8 cellular contexts compared by ENCODE assay signal in genomic region chr13:80276371-80277289, GRCh38.
DNase-seq lines count a peak whose midpoint lies in the region; ATAC-seq and TF ChIP-seq lines count a peak whose summit lies in the region.

No MANE protein-coding gene starts in this region.

- no peak overlapping the region for H3K4me3 Mint-ChIP-seq in progenitor cell of endocrine pancreas (ENCODE audit: low read depth)

- H3K4me1 ChIP-seq in HAP-1, result peaks cover 10% of the 10 kb centered on the region

- H3K27me3 ChIP-seq in HAP-1 (ENCODE audit: low read depth) (0 out of 2 replicates have a peak, but pooled peaks cover 2% of the 10 kb centered on the region), brain microvascular endothelial cell (replicated peaks) (no peaks in the 10 kb centered on the region)

- DNase-seq in HAP-1 (ENCODE audit: low spot score in 2 of 2) (peak; percentile 68 to 77), NOMO-1 treated with DMSO at 0.1 percent for 48 hours (lab: John Stamatoyannopoulos, UW; ENCODE audit: unreplicated experiment) (peak; percentile 66), fibroblast of pulmonary artery (ENCODE audit: low read depth) (peak; percentile 75), progenitor cell of endocrine pancreas (ENCODE audit: low spot score, unreplicated experiment) (no peak), brain microvascular endothelial cell (no peak), GM03348 (ENCODE audit: low spot score) (no peak)

- H3K27ac Mint-ChIP-seq in progenitor cell of endocrine pancreas, result no peak overlapping the region

- ATAC-seq in GM18907 (IDR thresholded peaks at IDR 0.05; ENCODE audit: unreplicated experiment) (no peak), HG02840 (IDR thresholded peaks at IDR 0.05; ENCODE audit: low FRiP score, unreplicated experiment) (no peak)

- no peaks in the 10 kb centered on the region for H3K36me3 ChIP-seq in HAP-1 (replicated peaks)
- no peaks in the 10 kb centered on the region for H3K36me3 ChIP-seq in brain microvascular endothelial cell (replicated peaks)

- no peak overlapping the region for H3K27ac ChIP-seq in brain microvascular endothelial cell

- peaks cover 7% of the 10 kb centered on the region for H3K4me1 Mint-ChIP-seq in progenitor cell of endocrine pancreas (ENCODE audit: low read depth)

- peaks cover 6% of the 10 kb centered on the region for H3K36me3 Mint-ChIP-seq in progenitor cell of endocrine pancreas (ENCODE audit: insufficient read depth)

- no peaks in the 10 kb centered on the region for H3K27me3 Mint-ChIP-seq in progenitor cell of endocrine pancreas

- in situ Hi-C loops in HAP-1 (cut with MboI; ENCODE audit: low sequenced_read_pairs), result no loop called here
- in situ Hi-C loops in brain microvascular endothelial cell (cut with HindIII; ENCODE audit: low pct_ligation_motif_present, low sequenced_read_pairs), result no loop called here

- peaks cover 8% of the 10 kb centered on the region for H3K9me3 Mint-ChIP-seq in progenitor cell of endocrine pancreas (ENCODE audit: low read depth)

- TF ChIP-seq CTCF in fibroblast of pulmonary artery (IDR thresholded peaks at IDR 0.05; ENCODE audit: low read length, missing control alignments), result peak; percentile 22
- peak; percentile 14 for TF ChIP-seq CTCF in progenitor cell of endocrine pancreas (IDR thresholded peaks at IDR 0.05; ENCODE audit: unreplicated experiment)
- no peak for TF ChIP-seq CTCF in brain microvascular endothelial cell (IDR thresholded peaks at IDR 0.05; ENCODE audit: low read depth, low read length, missing control alignments)

- no peaks in the 10 kb centered on the region for H3K9me3 ChIP-seq in HAP-1

- H3K4me3 ChIP-seq in HAP-1 (no peak overlapping the region), fibroblast of pulmonary artery (replicated peaks; ENCODE audit: low read depth, low read length) (no peak overlapping the region), brain microvascular endothelial cell (ENCODE audit: low read depth, low read length) (no peak overlapping the region)

Comparison
In these comparisons a context has a peak if more than half of its experiments do, and no peak if none do; other contexts are left out.
1. DNase-seq: peak in HAP-1 (2 of 2), NOMO-1 treated with DMSO at 0.1 percent for 48 hours (single experiment) and fibroblast of pulmonary artery (single experiment); none in progenitor cell of endocrine pancreas (single experiment), brain microvascular endothelial cell (single experiment) and GM03348 (single experiment).